In genomic region chr16:30381351-30382041, GRCh38 we compare ENCODE assay signal across 10 cellular contexts. TPM values are rescaled to one million over a fixed set of nuclear protein-coding genes. Genes with fewer than 3 reads are reported as not detected.
A peak's percentile ranks its signal among the peaks of the same experiment; 100 is the strongest.
DNase-seq lines count a peak whose midpoint lies in the region; ATAC-seq and TF ChIP-seq lines count a peak whose summit lies in the region.
"Had no signal": no experiment of that assay in that cellular context is flagged by ENCODE, and none has a peak within 500 bp of the region (broad histone marks: within the 10 kb centered on the region; RNA-seq: fewer than 3 reads in every experiment).

No MANE protein-coding gene starts in this region.

- H3K27ac ChIP-seq in RWPE1 = peak overlapping the region; percentile 42
- peak overlapping the region; percentile 62 for H3K27ac ChIP-seq in duodenal mucosa (ENCODE audit: low read depth, low read length)
- H3K27ac ChIP-seq: right atrium auricular region had no signal

- peaks cover 26 to 29% of the 10 kb centered on the region in 2 donors for H3K4me1 ChIP-seq in duodenal mucosa (ENCODE audit: control insufficient read depth in 1 of 2, insufficient read depth in 2 of 2, low read length in 2 of 2)

- ATAC-seq in activated CD8-positive, alpha-beta memory T cell treated with anti-CD3 and anti-CD28 coated beads, Interleukin-2, amount 10 ng/mL, durations not matched to agents 7 days and 5 days = no peak
- ATAC-seq in HG03521 (IDR thresholded peaks at IDR 0.05; ENCODE audit: unreplicated experiment) = no peak

- H3K4me3 ChIP-seq in duodenal mucosa (ENCODE audit: low read depth in 1 of 2, low read length in 2 of 2) = peak overlapping the region; percentile 50 to 66
- H3K4me3 ChIP-seq: right atrium auricular region had no signal

- no peaks in the 10 kb centered on the region for H3K27me3 ChIP-seq in duodenal mucosa (ENCODE audit: control insufficient read depth in 1 of 2, insufficient read depth in 2 of 2, low read length in 2 of 2)
- H3K27me3 ChIP-seq: right atrium auricular region had no signal

- CTCF ChIA-PET in activated CD8-positive, alpha-beta memory T cell treated with anti-CD3 and anti-CD28 coated beads, Interleukin-2, amount 10 ng/mL, durations not matched to agents 7 days and 5 days (lab: Charles Lee) = interaction anchor here (1.0 to 4.6 kb wide), 8 partner anchors 10 to 247 kb away, joined by 3 to 56 read pairs (median 4); partner anchors contain the start of genes TBC1D10B, ZNF48 and ZNF771
- CTCF ChIA-PET in RWPE1 (lab: Yijun Ruan, JAX) = no interaction called here

- no peaks in the 10 kb centered on the region for H3K36me3 ChIP-seq in duodenal mucosa (ENCODE audit: control insufficient read depth in 1 of 2, insufficient read depth in 2 of 2, low read length in 2 of 2)
- H3K36me3 ChIP-seq: right atrium auricular region had no signal

- peak overlapping the region; percentile 47 to 48 for H3K9ac ChIP-seq in duodenal mucosa (ENCODE audit: low read depth in 1 of 2, low read length in 2 of 2)

- H3K9me3 Mint-ChIP-seq in activated CD8-positive, alpha-beta memory T cell treated with anti-CD3 and anti-CD28 coated beads, Interleukin-2, amount 10 ng/mL, durations not matched to agents 7 days and 5 days (ENCODE audit: low read depth) = no peaks in the 10 kb centered on the region

- POLR2A ChIA-PET in RWPE1 (lab: Yijun Ruan, JAX; ENCODE audit: low non-redundant PET) = no interaction called here

- H3K27me3 Mint-ChIP-seq in activated CD8-positive, alpha-beta memory T cell treated with anti-CD3 and anti-CD28 coated beads, Interleukin-2, amount 10 ng/mL, durations not matched to agents 7 days and 5 days = no peaks in the 10 kb centered on the region

- H3K27ac Mint-ChIP-seq in activated CD8-positive, alpha-beta memory T cell treated with anti-CD3 and anti-CD28 coated beads, Interleukin-2, amount 10 ng/mL, durations not matched to agents 7 days and 5 days = peak overlapping the region; percentile 98

- peak overlapping the region; percentile 91 for H3K4me3 Mint-ChIP-seq in activated CD8-positive, alpha-beta memory T cell treated with anti-CD3 and anti-CD28 coated beads, Interleukin-2, amount 10 ng/mL, durations not matched to agents 7 days and 5 days

- TF ChIP-seq CTCF in RWPE1 (conservative IDR thresholded peaks at IDR 0.05; ENCODE audit: low read depth) = no peak

- H3K4me1 Mint-ChIP-seq in activated CD8-positive, alpha-beta memory T cell treated with anti-CD3 and anti-CD28 coated beads, Interleukin-2, amount 10 ng/mL, durations not matched to agents 7 days and 5 days = peaks cover 51% of the 10 kb centered on the region

- peak; percentile 80 for DNase-seq in activated CD8-positive, alpha-beta memory T cell treated with anti-CD3 and anti-CD28 coated beads, Interleukin-2, amount 10 ng/mL, durations not matched to agents 7 days and 5 days
- DNase-seq in activated CD8-positive, alpha-beta memory T cell treated with anti-CD3 and anti-CD28 coated beads, Interleukin-2, amount 50 U/mL, for 48 hours = no peak
- DNase-seq in RWPE1 (ENCODE audit: low spot score) (no peak), NCI-H1105 treated with DMSO at 0.1 percent for 48 hours (lab: John Stamatoyannopoulos, UW) (no peak), dermis blood vessel endothelial cell (no peak)
- DNase-seq in stimulated activated CD8-positive, alpha-beta memory T cell treated with anti-CD3 and anti-CD28 coated beads, Interleukin-4, amount 100 ng/mL, for 48 hours = peak; percentile 62
- DNase-seq: NCI-H2081 had no signal

- no peaks in the 10 kb centered on the region for H3K9me3 ChIP-seq in duodenal mucosa (ENCODE audit: control insufficient read depth in 1 of 2, low read length in 2 of 2)
- H3K9me3 ChIP-seq: right atrium auricular region had no signal

- H3K36me3 Mint-ChIP-seq in activated CD8-positive, alpha-beta memory T cell treated with anti-CD3 and anti-CD28 coated beads, Interleukin-2, amount 10 ng/mL, durations not matched to agents 7 days and 5 days = peaks cover 20% of the 10 kb centered on the region

RNA-seq across cellular contexts. Expression of gene SEPTIN1, which starts 0.9 kb away (rescaled TPM):
- total RNA-seq in activated CD8-positive, alpha-beta memory T cell treated with anti-CD3 and anti-CD28 coated beads, Interleukin-2, amount 10 ng/mL, durations not matched to agents 7 days and 5 days = 100 to 1,000 TPM; 259 to 278 TPM
- total RNA-seq in dermis blood vessel endothelial cell = not detected in 2 replicates

RNA-seq across cellular contexts. Expression of gene MYL11, which starts 6.9 kb away (rescaled TPM):
- 1 to 10 TPM in 1 of 2 experiments, not detected in 1; 1.0 TPM for total RNA-seq in activated CD8-positive, alpha-beta memory T cell treated with anti-CD3 and anti-CD28 coated beads, Interleukin-2, amount 10 ng/mL, durations not matched to agents 7 days and 5 days
- total RNA-seq in dermis blood vessel endothelial cell = not detected in 2 replicates
- total RNA-seq: right atrium auricular region had no signal

RNA-seq across cellular contexts. Expression of gene TBC1D10B, which starts 11.2 kb away (rescaled TPM):
- 10 to 100 TPM; 84.1 to 87.3 TPM for total RNA-seq in activated CD8-positive, alpha-beta memory T cell treated with anti-CD3 and anti-CD28 coated beads, Interleukin-2, amount 10 ng/mL, durations not matched to agents 7 days and 5 days
- 37.4 and 57.4 TPM in 2 replicates for total RNA-seq in dermis blood vessel endothelial cell

RNA-seq across cellular contexts. Expression of gene ZNF48, which starts 13.7 kb away (rescaled TPM):
- 10 to 100 TPM; 13.7 to 15.6 TPM for total RNA-seq in activated CD8-positive, alpha-beta memory T cell treated with anti-CD3 and anti-CD28 coated beads, Interleukin-2, amount 10 ng/mL, durations not matched to agents 7 days and 5 days
- total RNA-seq in dermis blood vessel endothelial cell = 16.5 and 20.1 TPM in 2 replicates

RNA-seq across cellular contexts. Expression of gene ZNF771, which starts 25.9 kb away (rescaled TPM):
- 1 to 10 TPM; 4.9 to 5.4 TPM for total RNA-seq in activated CD8-positive, alpha-beta memory T cell treated with anti-CD3 and anti-CD28 coated beads, Interleukin-2, amount 10 ng/mL, durations not matched to agents 7 days and 5 days
- 14.8 and 21.4 TPM in 2 replicates for total RNA-seq in dermis blood vessel endothelial cell

Comparison
In these comparisons a context has a peak if more than half of its experiments do, and no peak if none do; other contexts are left out.
1. DNase-seq: peak in activated CD8-positive, alpha-beta memory T cell treated with anti-CD3 and anti-CD28 coated beads, Interleukin-2, amount 10 ng/mL, durations not matched to agents 7 days and 5 days (single experiment) and stimulated activated CD8-positive, alpha-beta memory T cell treated with anti-CD3 and anti-CD28 coated beads, Interleukin-4, amount 100 ng/mL, for 48 hours (single experiment); none in activated CD8-positive, alpha-beta memory T cell treated with anti-CD3 and anti-CD28 coated beads, Interleukin-2, amount 50 U/mL, for 48 hours (single experiment), RWPE1 (single experiment), NCI-H1105 treated with DMSO at 0.1 percent for 48 hours (single experiment) and dermis blood vessel endothelial cell (single experiment).
2. RNA of gene SEPTIN1, which starts 0.9 kb away (total RNA-seq): 259 to 278 TPM in activated CD8-positive, alpha-beta memory T cell treated with anti-CD3 and anti-CD28 coated beads, Interleukin-2, amount 10 ng/mL, durations not matched to agents 7 days and 5 days; not detected in dermis blood vessel endothelial cell; every median in the first group is over 100 times any median in the second.